In genomic region chr1:25487628-25488027, GRCh38 we compare ENCODE assay signal across 8 cellular contexts. TPM values are rescaled to one million over a fixed set of nuclear protein-coding genes. Genes with fewer than 3 reads are reported as not detected.
DNase-seq lines count a peak whose midpoint lies in the region; ATAC-seq and TF ChIP-seq lines count a peak whose summit lies in the region.

No MANE protein-coding gene starts in this region.

- H3K4me1 ChIP-seq in hepatocyte (ENCODE audit: insufficient read depth) = no peaks in the 10 kb centered on the region

- in situ Hi-C loops in GM13976 (cut with MboI; ENCODE audit: low sequenced_read_pairs, unreplicated experiment) = no loop called here

- H3K9me2 ChIP-seq in hepatocyte (replicated peaks; ENCODE audit: insufficient read depth) = no peaks in the 10 kb centered on the region

- H4K20me1 ChIP-seq in hepatocyte (ENCODE audit: insufficient read depth, poor library complexity, severe bottlenecking) = no peaks in the 10 kb centered on the region

- no peak overlapping the region for H3K4me3 ChIP-seq in AG04450 (ENCODE audit: low read depth, low read length)
- H3K4me3 ChIP-seq in hepatocyte = no peak overlapping the region

- H3K36me3 Mint-ChIP-seq in activated CD4-positive, alpha-beta memory T cell treated with anti-CD3 and anti-CD28 coated beads, Interleukin-2, amount 10 ng/mL, durations not matched to agents 7 days and 5 days (ENCODE audit: low read depth) = peaks cover 40% of the 10 kb centered on the region
- H3K36me3 Mint-ChIP-seq in stimulated activated effector memory CD8-positive, alpha-beta T cell treated with anti-CD3 and anti-CD28 coated beads, Interleukin-12 subunit alpha, Interleukin-12 subunit beta, amount 100 ng/mL, for 72 hours = peaks cover 86% of the 10 kb centered on the region

- H3K4me3 Mint-ChIP-seq in activated CD4-positive, alpha-beta memory T cell treated with anti-CD3 and anti-CD28 coated beads, Interleukin-2, amount 10 ng/mL, durations not matched to agents 7 days and 5 days = no peak overlapping the region
- no peak overlapping the region for H3K4me3 Mint-ChIP-seq in stimulated activated effector memory CD8-positive, alpha-beta T cell treated with anti-CD3 and anti-CD28 coated beads, Interleukin-12 subunit alpha, Interleukin-12 subunit beta, amount 100 ng/mL, for 72 hours

- no peaks in the 10 kb centered on the region for H3K9me3 Mint-ChIP-seq in activated CD4-positive, alpha-beta memory T cell treated with anti-CD3 and anti-CD28 coated beads, Interleukin-2, amount 10 ng/mL, durations not matched to agents 7 days and 5 days
- H3K9me3 Mint-ChIP-seq in stimulated activated effector memory CD8-positive, alpha-beta T cell treated with anti-CD3 and anti-CD28 coated beads, Interleukin-12 subunit alpha, Interleukin-12 subunit beta, amount 100 ng/mL, for 72 hours = no peaks in the 10 kb centered on the region

- CTCF ChIA-PET in AG04450 (lab: Charles Lee) = interaction anchor here (0.6 to 3.2 kb wide), 18 partner anchors 9 to 312 kb away, joined by 3 to 15 read pairs (median 4); no protein-coding TSS in a partner anchor
- CTCF ChIA-PET in activated CD4-positive, alpha-beta memory T cell treated with anti-CD3 and anti-CD28 coated beads, Interleukin-2, amount 10 ng/mL, durations not matched to agents 7 days and 5 days (lab: Charles Lee) = interaction anchor here (0.5 to 3.4 kb wide), 17 partner anchors 10 to 322 kb away, joined by 3 to 23 read pairs (median 4); no protein-coding TSS in a partner anchor

- peak; percentile 46 for TF ChIP-seq CTCF in AG04450 (IDR thresholded peaks at IDR 0.05; ENCODE audit: low read depth, low read length)
- peak; percentile 53 for TF ChIP-seq CTCF in GM13976 (IDR thresholded peaks at IDR 0.05; ENCODE audit: borderline replicate concordance, control extremely low read depth, extremely low read depth, insufficient read depth, missing control alignments)
- TF ChIP-seq CTCF in hepatocyte (IDR thresholded peaks at IDR 0.05; ENCODE audit: poor library complexity) = peak; percentile 43

- H3K79me2 ChIP-seq in hepatocyte = peaks cover 2% of the 10 kb centered on the region

- no peak overlapping the region for H2AFZ ChIP-seq in hepatocyte

- WGBS in hepatocyte (ENCODE audit: low lambda C conversion rate, missing lambda C conversion rate) = 93% methylated on average over 2 of the region's 2 CpGs

- no peaks in the 10 kb centered on the region for H3K27me3 Mint-ChIP-seq in activated CD4-positive, alpha-beta memory T cell treated with anti-CD3 and anti-CD28 coated beads, Interleukin-2, amount 10 ng/mL, durations not matched to agents 7 days and 5 days

- DNase-seq in AG04450 (ENCODE audit: low read depth, low spot score) (no peak), GM13976 (ENCODE audit: low spot score) (no peak), hepatocyte (ENCODE audit: low spot score) (no peak), putamen (ENCODE audit: low spot score) (no peak), NCI-H1092 treated with DMSO at 0.1 percent for 48 hours (lab: John Stamatoyannopoulos, UW) (no peak), sciatic nerve (ENCODE audit: low spot score) (no peak)
- DNase-seq in activated CD4-positive, alpha-beta memory T cell treated with anti-CD3 and anti-CD28 coated beads, Interleukin-2, amount 10 ng/mL, durations not matched to agents 7 days and 5 days = peak; percentile 28
- no peak for DNase-seq in stimulated activated effector memory CD8-positive, alpha-beta T cell treated with anti-CD3 and anti-CD28 coated beads, Interleukin-12 subunit alpha, Interleukin-12 subunit beta, amount 100 ng/mL, for 72 hours (ENCODE audit: low spot score in 2 of 2)

- intact Hi-C loops in sciatic nerve (cut with DNase I) = no loop called here

- H3K36me3 ChIP-seq in hepatocyte (replicated peaks; ENCODE audit: insufficient read depth, low read depth) = no peaks in the 10 kb centered on the region

- no peak overlapping the region for H3K27ac Mint-ChIP-seq in activated CD4-positive, alpha-beta memory T cell treated with anti-CD3 and anti-CD28 coated beads, Interleukin-2, amount 10 ng/mL, durations not matched to agents 7 days and 5 days
- H3K27ac Mint-ChIP-seq in stimulated activated effector memory CD8-positive, alpha-beta T cell treated with anti-CD3 and anti-CD28 coated beads, Interleukin-12 subunit alpha, Interleukin-12 subunit beta, amount 100 ng/mL, for 72 hours = no peak overlapping the region

- H3K27me3 ChIP-seq in AG04450 (ENCODE audit: control insufficient read depth, insufficient read depth, low read length) = no peaks in the 10 kb centered on the region
- no peaks in the 10 kb centered on the region for H3K27me3 ChIP-seq in hepatocyte

- POLR2A ChIA-PET in AG04450 (lab: Yijun Ruan, JAX) = no interaction called here
- POLR2A ChIA-PET in activated CD4-positive, alpha-beta memory T cell treated with anti-CD3 and anti-CD28 coated beads, Interleukin-2, amount 10 ng/mL, durations not matched to agents 7 days and 5 days (lab: Charles Lee) = interaction anchor here (1.3 to 2.0 kb wide), 2 partner anchors 57 to 332 kb away, joined by 6 to 8 read pairs; partner anchors contain the start of genes MACO1 and MTFR1L

- H3K4me2 ChIP-seq in hepatocyte = no peak overlapping the region

- H3K4me1 Mint-ChIP-seq in activated CD4-positive, alpha-beta memory T cell treated with anti-CD3 and anti-CD28 coated beads, Interleukin-2, amount 10 ng/mL, durations not matched to agents 7 days and 5 days = no peaks in the 10 kb centered on the region
- peaks cover 7% of the 10 kb centered on the region for H3K4me1 Mint-ChIP-seq in stimulated activated effector memory CD8-positive, alpha-beta T cell treated with anti-CD3 and anti-CD28 coated beads, Interleukin-12 subunit alpha, Interleukin-12 subunit beta, amount 100 ng/mL, for 72 hours

- no peak for ATAC-seq in stimulated activated effector memory CD8-positive, alpha-beta T cell treated with anti-CD3 and anti-CD28 coated beads, Interleukin-12 subunit alpha, Interleukin-12 subunit beta, amount 100 ng/mL, for 72 hours
- ATAC-seq in sciatic nerve = no peak

- H3K27ac ChIP-seq in AG04450 (ENCODE audit: low read depth, low read length) (no peak overlapping the region), hepatocyte (no peak overlapping the region)

- no peaks in the 10 kb centered on the region for H3K9me3 ChIP-seq in AG04450 (ENCODE audit: control insufficient read depth, insufficient read depth, low read length)
- H3K9me3 ChIP-seq in hepatocyte (ENCODE audit: low read depth) = no peaks in the 10 kb centered on the region

RNA-seq across cellular contexts. Expression of gene LDLRAP1, which starts 55.8 kb away (rescaled TPM):
- 12.4 and 12.6 TPM in 2 replicates for polyA plus RNA-seq in AG04450 (2011; rRNA removed)
- polyA minus RNA-seq in AG04450 (2011; rRNA and poly(A)+ RNA removed) = 11.1 and 12.7 TPM in 2 replicates
- 10 to 100 TPM; 26.4 to 27.7 TPM for total RNA-seq in activated CD4-positive, alpha-beta memory T cell treated with anti-CD3 and anti-CD28 coated beads, Interleukin-2, amount 10 ng/mL, durations not matched to agents 7 days and 5 days
- 17.3 and 20.5 TPM in 2 replicates for total RNA-seq in hepatocyte
- 21.1 and 27.5 TPM in 2 replicates for polyA plus RNA-seq in hepatocyte
- 25.0 TPM for total RNA-seq in sciatic nerve

RNA-seq across cellular contexts. Expression of gene MACO1, which starts 56.9 kb away (rescaled TPM):
- 11.6 and 16.7 TPM in 2 replicates for polyA plus RNA-seq in AG04450 (2011; rRNA removed)
- 7.8 and 10.5 TPM in 2 replicates for polyA minus RNA-seq in AG04450 (2011; rRNA and poly(A)+ RNA removed)
- 10 to 100 TPM; 15.8 to 16.3 TPM for total RNA-seq in activated CD4-positive, alpha-beta memory T cell treated with anti-CD3 and anti-CD28 coated beads, Interleukin-2, amount 10 ng/mL, durations not matched to agents 7 days and 5 days
- total RNA-seq in hepatocyte = 27.0 and 27.2 TPM in 2 replicates
- 14.1 and 14.3 TPM in 2 replicates for polyA plus RNA-seq in hepatocyte
- 20.4 TPM for total RNA-seq in sciatic nerve
